In the genomic region with DNA sequence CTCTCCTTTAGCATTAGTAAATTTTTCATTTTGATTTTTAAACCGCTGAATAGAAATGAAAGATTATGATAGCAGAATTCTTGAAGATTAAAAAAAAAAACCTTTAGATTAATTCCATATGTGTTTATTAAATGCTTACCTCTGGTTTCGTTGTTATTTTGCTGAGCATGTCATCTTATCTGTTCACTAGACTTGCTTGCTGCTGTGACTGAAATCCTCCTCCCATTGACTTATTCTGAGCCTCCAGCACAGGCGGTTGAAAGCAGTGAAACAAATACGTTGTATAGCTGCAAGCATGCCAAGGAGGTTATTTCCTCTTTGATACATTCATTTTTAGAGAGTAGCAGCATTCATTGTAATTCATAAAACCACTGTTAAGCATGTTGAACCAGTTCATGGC, we compare ENCODE assay signal across 12 cellular contexts. TPM values are rescaled to one million over a fixed set of nuclear protein-coding genes. Genes with fewer than 3 reads are reported as not detected.
DNase-seq lines count a peak whose midpoint lies in the region; ATAC-seq and TF ChIP-seq lines count a peak whose summit lies in the region.
"Had no signal": no experiment of that assay in that cellular context is flagged by ENCODE, and none has a peak within 500 bp of the region (broad histone marks: within the 10 kb centered on the region; RNA-seq: fewer than 3 reads in every experiment).

A gene (minus strand): TSS at position 210 of the 400 bp plus-strand sequence. CDS start 1,278 bp downstream, outside the sequence.

- no peaks in the 10 kb centered on the region for H3K9me3 Mint-ChIP-seq in activated T-cell treated with anti-CD3 and anti-CD28 coated beads, Interleukin-2, amount 50 U/mL, for 24 hours
- H3K9me3 Mint-ChIP-seq in activated CD4-positive, alpha-beta memory T cell treated with anti-CD3 and anti-CD28 coated beads for 36 hours, result no peaks in the 10 kb centered on the region

- H3K4me3 ChIP-seq in heart right ventricle (peak within 1 kb of the TSS in 8 of 10 donors; percentile 1 to 45 (median 26)), subcutaneous abdominal adipose tissue (ENCODE audit: low read depth in 1 of 5, low read length in 5 of 5) (peak within 1 kb of the TSS in 2 of 5 donors; percentile 1 to 52)
- H3K4me3 ChIP-seq: BLaER1 had no signal

- 39 to 45% methylated on average over 4 of the region's 4 CpGs for WGBS in heart right ventricle, 2 donors

- peaks cover 34% of the 10 kb centered on the region for H3K36me3 Mint-ChIP-seq in activated T-cell treated with anti-CD3 and anti-CD28 coated beads, Interleukin-2, amount 50 U/mL, for 24 hours (ENCODE audit: low read depth)
- H3K36me3 Mint-ChIP-seq in activated CD4-positive, alpha-beta memory T cell treated with anti-CD3 and anti-CD28 coated beads for 36 hours, result no peaks in the 10 kb centered on the region

- no peaks in the 10 kb centered on the region for H3K9me3 ChIP-seq in heart right ventricle
- H3K9me3 ChIP-seq in subcutaneous abdominal adipose tissue (ENCODE audit: control insufficient read depth in 5 of 5, low read length in 5 of 5), result no peaks in the 10 kb centered on the region
- H3K9me3 ChIP-seq: BLaER1 had no signal

- H3K36me3 ChIP-seq in heart right ventricle (no peaks in the 10 kb centered on the region), subcutaneous abdominal adipose tissue (ENCODE audit: control insufficient read depth in 5 of 5, insufficient read depth in 5 of 5, low read length in 5 of 5) (no peaks in the 10 kb centered on the region)
- H3K36me3 ChIP-seq: BLaER1, WERI-Rb-1 had no signal

- peak within 1 kb of the TSS in 5 of 10 donors; percentile 18 to 69 (median 31) for H3K27ac ChIP-seq in heart right ventricle
- no peak within 1 kb of the TSS for H3K27ac ChIP-seq in subcutaneous abdominal adipose tissue (ENCODE audit: low read depth, low read length)
- H3K27ac ChIP-seq: BLaER1, epithelial cell of prostate, WERI-Rb-1 had no signal

- peaks cover 30% of the 10 kb centered on the region for H3K4me1 Mint-ChIP-seq in activated T-cell treated with anti-CD3 and anti-CD28 coated beads, Interleukin-2, amount 50 U/mL, for 24 hours (ENCODE audit: low read depth)
- H3K4me1 Mint-ChIP-seq in activated CD4-positive, alpha-beta memory T cell treated with anti-CD3 and anti-CD28 coated beads for 36 hours (ENCODE audit: low read depth), result peaks cover 25% of the 10 kb centered on the region

- H3K27me3 ChIP-seq in heart right ventricle (no peaks in the 10 kb centered on the region), subcutaneous abdominal adipose tissue (ENCODE audit: control insufficient read depth in 5 of 5, insufficient read depth in 4 of 5, low read length in 5 of 5) (no peaks in the 10 kb centered on the region)
- H3K27me3 ChIP-seq: BLaER1 had no signal

- peak within 1 kb of the TSS; percentile 25 for H3K4me3 Mint-ChIP-seq in activated T-cell treated with anti-CD3 and anti-CD28 coated beads, Interleukin-2, amount 50 U/mL, for 24 hours
- H3K4me3 Mint-ChIP-seq in activated CD4-positive, alpha-beta memory T cell treated with anti-CD3 and anti-CD28 coated beads for 36 hours, result no peak within 1 kb of the TSS

- intact Hi-C loops in activated CD4-positive, alpha-beta memory T cell treated with anti-CD3 and anti-CD28 coated beads for 36 hours (cut with micrococcal nuclease), result no loop called here
- intact Hi-C loops in heart right ventricle (cut with DNase I), result no loop called here

- H3K4me1 ChIP-seq in heart right ventricle, result peaks cover 0 to 36% (median 26%) of the 10 kb centered on the region in 9 donors
- peaks cover 0 to 16% (median 4%) of the 10 kb centered on the region in 5 donors for H3K4me1 ChIP-seq in subcutaneous abdominal adipose tissue (ENCODE audit: control insufficient read depth in 5 of 5, insufficient read depth in 5 of 5, low read length in 5 of 5)
- H3K4me1 ChIP-seq: BLaER1 had no signal

- H3K9ac ChIP-seq in subcutaneous abdominal adipose tissue (ENCODE audit: low read length in 5 of 5), result peak within 1 kb of the TSS in 3 of 5 donors; percentile 13 to 62 (median 34)
- H3K9ac ChIP-seq: BLaER1 had no signal

- no peaks in the 10 kb centered on the region for H3K27me3 Mint-ChIP-seq in activated T-cell treated with anti-CD3 and anti-CD28 coated beads, Interleukin-2, amount 50 U/mL, for 24 hours
- no peaks in the 10 kb centered on the region for H3K27me3 Mint-ChIP-seq in activated CD4-positive, alpha-beta memory T cell treated with anti-CD3 and anti-CD28 coated beads for 36 hours

- peak within 1 kb of the TSS; percentile 58 for H3K27ac Mint-ChIP-seq in activated T-cell treated with anti-CD3 and anti-CD28 coated beads, Interleukin-2, amount 50 U/mL, for 24 hours
- H3K27ac Mint-ChIP-seq in activated CD4-positive, alpha-beta memory T cell treated with anti-CD3 and anti-CD28 coated beads for 36 hours, result no peak within 1 kb of the TSS

- CTCF ChIA-PET in activated CD4-positive, alpha-beta memory T cell treated with anti-CD3 and anti-CD28 coated beads for 36 hours (lab: Charles Lee), result no interaction called here

- POLR2A ChIA-PET in activated CD4-positive, alpha-beta memory T cell treated with anti-CD3 and anti-CD28 coated beads for 36 hours (lab: Charles Lee), result no interaction called here

- ATAC-seq in heart right ventricle (peak in 4 of 8 donors; percentile 47 to 85 (median 65)), GM21737 (IDR thresholded peaks at IDR 0.05; ENCODE audit: unreplicated experiment) (no peak), HG03520 (IDR thresholded peaks at IDR 0.05; ENCODE audit: unreplicated experiment) (no peak)

- TF ChIP-seq CTCF in heart right ventricle (IDR thresholded peaks at IDR 0.05), result no peak

- no peak for DNase-seq in activated T-cell treated with anti-CD3 and anti-CD28 coated beads, Interleukin-2, amount 50 U/mL, for 24 hours
- DNase-seq in activated T-cell treated with anti-CD3 and anti-CD28 coated beads, Interleukin-2, amount 50 U/mL, for 1 hour, result no peak
- peak; percentile 38 for DNase-seq in activated CD4-positive, alpha-beta memory T cell treated with anti-CD3 and anti-CD28 coated beads for 36 hours
- DNase-seq in heart right ventricle (no peak), kidney glomerular epithelial cell (lab: John Stamatoyannopoulos, UW) (no peak)
- DNase-seq: NCI-H226, WERI-Rb-1 had no signal

RNA-seq across cellular contexts. Expression of the gene that starts here (rescaled TPM):
- total RNA-seq in activated CD4-positive, alpha-beta memory T cell treated with anti-CD3 and anti-CD28 coated beads for 36 hours, result not detected
- total RNA-seq in heart right ventricle, result 1 to 10 TPM in 4 of 10 donors, under 1 TPM in 5, not detected in 1; 0.10 to 2.7 (median 0.74) TPM
- under 1 TPM; 0.25 to 0.59 TPM for polyA plus RNA-seq in heart right ventricle

Comparison
In these comparisons a context has a peak if more than half of its experiments do, and no peak if none do; other contexts are left out.
1. Peak in DNase-seq in activated CD4-positive, alpha-beta memory T cell treated with anti-CD3 and anti-CD28 coated beads for 36 hours; RNA of the gene not detected or under 1 TPM.